ENCODE assay signal across 20 cellular contexts in the genomic region with DNA sequence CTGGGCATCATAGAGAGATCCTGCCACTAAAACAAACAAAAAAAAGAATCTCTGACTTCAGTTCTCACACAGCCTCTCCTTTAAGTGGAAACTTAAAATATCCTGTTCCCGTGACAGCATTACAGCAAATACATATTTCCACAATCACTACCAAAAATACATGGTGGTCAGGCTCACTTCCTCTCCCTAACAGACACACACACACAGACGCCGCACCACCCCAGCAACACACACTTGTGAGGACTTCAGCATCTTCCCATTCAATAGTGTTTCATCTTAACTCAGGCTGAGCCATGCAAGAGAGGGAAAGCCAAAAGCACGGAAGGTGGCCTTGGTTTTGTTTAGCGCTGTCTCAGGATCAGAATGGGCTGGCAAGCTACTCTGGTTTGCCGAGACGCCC. TPM values are rescaled to one million over a fixed set of nuclear protein-coding genes. Genes with fewer than 3 reads are reported as not detected.
A peak's percentile ranks its signal among the peaks of the same experiment; 100 is the strongest.
DNase-seq lines count a peak whose midpoint lies in the region; ATAC-seq, FAIRE-seq and TF ChIP-seq lines count a peak whose summit lies in the region.
"Had no signal": no experiment of that assay in that cellular context is flagged by ENCODE, and none has a peak within 500 bp of the region (broad histone marks: within the 10 kb centered on the region; RNA-seq: fewer than 3 reads in every experiment).

No MANE protein-coding gene starts in this region.

- in situ Hi-C loops in GM13977 (cut with MboI; ENCODE audit: low pct_unique_long_range_greater_than_20kb, low sequenced_read_pairs, unreplicated experiment) (no loop called here), GM12878 (cut with MboI) (no loop called here)

- SMC1A ChIA-PET in GM12878 (lab: Charles Lee; ENCODE audit: uncharacterized antibody, unreplicated experiment) = no interaction called here

- peak; percentile 52 for ATAC-seq in GM12878
- no peak for ATAC-seq in GM21526 (IDR thresholded peaks at IDR 0.05; ENCODE audit: low FRiP score, unreplicated experiment)
- no peak for ATAC-seq in lower lobe of right lung

- no peaks in the 10 kb centered on the region for H3K9me3 ChIP-seq in BLaER1 treated with 17β-estradiol and CSF1 and Interleukin-3, amounts not matched to agents 10 nM and 100 nM (replicated peaks in 1 of 11)
- H3K9me3 ChIP-seq in GM12878 (replicated peaks; ENCODE audit: control insufficient read depth, insufficient read depth, low read length) (no peaks in the 10 kb centered on the region), tibial artery (no peaks in the 10 kb centered on the region), lower lobe of right lung (no peaks in the 10 kb centered on the region)
- H3K9me3 ChIP-seq: heart right ventricle had no signal

- no peaks in the 10 kb centered on the region for H3K79me2 ChIP-seq in GM12878 (ENCODE audit: control insufficient read depth, insufficient read depth, low read length)

- TF ChIP-seq CTCF in GM13977 (IDR thresholded peaks at IDR 0.05; ENCODE audit: extremely low read depth, insufficient read depth, missing control alignments) (no peak), GM12878 (IDR thresholded peaks at IDR 0.05 in 2 of 3, conservative IDR thresholded peaks at IDR 0.05 in 1 of 3; ENCODE audit: control insufficient read depth in 2 of 3, extremely low read depth in 1 of 3, insufficient read depth in 1 of 3, low read depth in 3 of 3, low read length in 3 of 3) (no peak), tibial artery (IDR thresholded peaks at IDR 0.05) (no peak), lower lobe of right lung (IDR thresholded peaks at IDR 0.05) (no peak)

- RAD21 ChIA-PET in GM12878 (lab: Charles Lee; ENCODE audit: unreplicated experiment) = no interaction called here

- H3K4me1 ChIP-seq in BLaER1 treated with 17β-estradiol and CSF1 and Interleukin-3, amounts not matched to agents 10 nM and 100 nM = peaks cover 81 to 100% (median 100%) of the 10 kb centered on the region in 10 experiments
- H3K4me1 ChIP-seq in GM12878 (ENCODE audit: control insufficient read depth, insufficient read depth, low read length) (peaks cover 14% of the 10 kb centered on the region), tibial artery (no peaks in the 10 kb centered on the region), lower lobe of right lung (no peaks in the 10 kb centered on the region)

- FAIRE-seq in GM12878 (lab: Jason Lieb, UNC) = peak; percentile 80
- FAIRE-seq: astrocyte had no signal

- POLR2A ChIA-PET in GM12878 (lab: Charles Lee) = no interaction called here

- no peak for TF ChIP-seq RAD21 in GM12878 (IDR thresholded peaks at IDR 0.05; ENCODE audit: insufficient read depth, low read depth, low read length)

- CTCF ChIA-PET in GM12878 (lab: Yijun Ruan, JAX) = no interaction called here

- no TSS peak for BruUV-seq in GM12878 (replicated peaks; lab: Mats Ljungman, UMichigan)

- peaks cover 0 to 37% (median 0%) of the 10 kb centered on the region in 11 experiments; a peak in 2 of 22 replicates for H3K27me3 ChIP-seq in BLaER1 treated with 17β-estradiol and CSF1 and Interleukin-3, amounts not matched to agents 10 nM and 100 nM
- H3K27me3 ChIP-seq in GM12878 (replicated peaks in 1 of 2; ENCODE audit: control insufficient read depth in 2 of 2, insufficient read depth in 2 of 2, low read length in 1 of 2) (no peaks in the 10 kb centered on the region; a peak in 1 of 4 replicates), tibial artery (no peaks in the 10 kb centered on the region), lower lobe of right lung (ENCODE audit: low read depth) (no peaks in the 10 kb centered on the region)
- H3K27me3 ChIP-seq: heart right ventricle had no signal

- peak; percentile 57 for DNase-seq in GM13977 (ENCODE audit: low spot score)
- DNase-seq in Kasumi-1 (lab: John Stamatoyannopoulos, UW) = peak; percentile 76 to 83
- DNase-seq in GM12878 (ENCODE audit: low read depth, low spot score) = peak; percentile 16
- no peak for DNase-seq in NCI-H2107 (lab: John Stamatoyannopoulos, UW)
- DNase-seq in tibial artery = no peak
- no peak for DNase-seq in lower lobe of right lung
- DNase-seq: activated CD4-positive, alpha-beta T cell treated with anti-CD3 and anti-CD28 coated beads for 1 hour; activated CD8-positive, alpha-beta memory T cell treated with anti-CD3 and anti-CD28 coated beads, Interleukin-2, amount 50 U/mL, for 4 hours; activated naive CD4-positive, alpha-beta T cell; EL; GOT3; heart right ventricle; NCI-H1048; NCI-H2029 treated with DMSO at 0.1 percent for 48 hours; NCI-H524 had no signal

- peaks cover 0 to 27% (median 0%) of the 10 kb centered on the region in 11 experiments; a peak in 5 of 22 replicates for H4K20me1 ChIP-seq in BLaER1 treated with 17β-estradiol and CSF1 and Interleukin-3, amounts not matched to agents 10 nM and 100 nM
- no peaks in the 10 kb centered on the region for H4K20me1 ChIP-seq in GM12878 (ENCODE audit: control insufficient read depth, insufficient read depth)

- WGBS in GM12878 (ENCODE audit: insufficient coverage, insufficient replicate concordance, low lambda C conversion rate, missing lambda C conversion rate) = 19% methylated on average over 7 of the region's 7 CpGs

- H3K36me3 ChIP-seq in BLaER1 treated with 17β-estradiol and CSF1 and Interleukin-3, amounts not matched to agents 10 nM and 100 nM = no peaks in the 10 kb centered on the region
- H3K36me3 ChIP-seq in GM12878 (ENCODE audit: control insufficient read depth in 2 of 2, insufficient read depth in 2 of 2, low read length in 1 of 2) (no peaks in the 10 kb centered on the region), tibial artery (peaks cover 5 to 72% (median 41%) of the 10 kb centered on the region in 3 donors), lower lobe of right lung (peaks cover 25% of the 10 kb centered on the region)

- peak overlapping the region; percentile 85 to 98 (median 94) for H3K4me2 ChIP-seq in BLaER1 treated with 17β-estradiol and CSF1 and Interleukin-3, amounts not matched to agents 10 nM and 100 nM
- peak overlapping the region; percentile 56 for H3K4me2 ChIP-seq in GM12878 (ENCODE audit: control insufficient read depth, insufficient read depth)

- H3K9ac ChIP-seq in BLaER1 treated with 17β-estradiol and CSF1 and Interleukin-3, amounts not matched to agents 10 nM and 100 nM = peak overlapping the region in 9 of 11 experiments; percentile 35 to 65 (median 55); a peak in 17 of 22 replicates
- no peak overlapping the region for H3K9ac ChIP-seq in GM12878 (ENCODE audit: control insufficient read depth, insufficient read depth, low read length)

- peak overlapping the region in 10 of 11 experiments; percentile 39 to 84 (median 72); a peak in 20 of 22 replicates for H3K27ac ChIP-seq in BLaER1 treated with 17β-estradiol and CSF1 and Interleukin-3, amounts not matched to agents 10 nM and 100 nM
- H3K27ac ChIP-seq in GM12878 (ENCODE audit: control insufficient read depth, insufficient read depth) (no peak overlapping the region), tibial artery (no peak overlapping the region), lower lobe of right lung (no peak overlapping the region)
- H3K27ac ChIP-seq: heart right ventricle had no signal

- no peak overlapping the region; the same call in 1 of the 2 replicates for H2AFZ ChIP-seq in GM12878 (ENCODE audit: control insufficient read depth, low read depth, low read length)

- no peak for TF ChIP-seq EP300 in GM12878 (IDR thresholded peaks at IDR 0.05; ENCODE audit: borderline replicate concordance in 1 of 2, control insufficient read depth in 1 of 2, low read depth in 2 of 2, low read length in 2 of 2)

- peak overlapping the region in 8 of 10 experiments; percentile 8 to 52 (median 28); a peak in 12 of 20 replicates for H3K4me3 ChIP-seq in BLaER1 treated with 17β-estradiol and CSF1 and Interleukin-3, amounts not matched to agents 10 nM and 100 nM
- H3K4me3 ChIP-seq in GM12878 (no peak overlapping the region), tibial artery (no peak overlapping the region), lower lobe of right lung (no peak overlapping the region)
- H3K4me3 ChIP-seq: heart right ventricle, lung had no signal

- TF ChIP-seq POLR2A in GM12878 (IDR thresholded peaks at IDR 0.05; ENCODE audit: low read depth, low read length) = no peak

- intact Hi-C loops in GM12878 (cut with micrococcal nuclease; ENCODE audit: unreplicated experiment) = no loop called here
- intact Hi-C loops in tibial artery (cut with DNase I; ENCODE audit: low total_unique reads) = no loop called here
- intact Hi-C loops in lower lobe of right lung (cut with DNase I) = no loop called here

TF ChIP-seq in GM12878, 131 proteins besides CTCF, POLR2A, EP300 and RAD21 (continues in another document):
- TF ChIP-seq SMAD1 (IDR thresholded peaks at IDR 0.05; ENCODE audit: low read depth, partially characterized antibody) (no peak), TARDBP (IDR thresholded peaks at IDR 0.05; ENCODE audit: borderline replicate concordance) (no peak)

RNA-seq across cellular contexts. Expression of a gene that starts 21.9 kb away (rescaled TPM):
- 0.54 and 0.58 TPM in 2 replicates for total RNA-seq in GM12878 (2013; cell fraction: nucleolus; rRNA removed)
- total RNA-seq in GM12878 (2014; rRNA removed) (0.05 and 0.28 TPM in 2 replicates), GM12878 (2014; rRNA removed; fragmentation: Illumina TruSeq; extraction: Trizol) (0.04 and 0.09 TPM in 2 replicates), GM12878 (2021) (0.24 and 0.26 TPM in 2 replicates), lower lobe of right lung (4.1 TPM)
- 0.24 TPM for polyA plus RNA-seq in GM12878 (2011; ENCODE audit: low read depth)
- polyA plus RNA-seq in GM12878 (2011; rRNA removed) (0.31 and 0.59 TPM in 2 replicates), GM12878 (2014; fragmentation: Illumina TruSeq; extraction: Trizol) (0.03 TPM in 2 replicates), GM12878 (2014; fragmentation: Nextera tagmentation; extraction: Ambion mirVana) (under 1 TPM in 1 of 2 experiments, not detected in 1; 0.03 TPM), GM12878 (2014; rRNA removed) (0.36 and 1.0 TPM in 2 replicates), GM12878 (2016; fragmentation: Nextera tagmentation; extraction: Ambion mirVana) (under 1 TPM; 0.09 to 0.27 TPM)
- 0.28 and 0.69 TPM in 2 replicates for polyA plus RNA-seq in GM12878 (2011; cell fraction: cytosol; rRNA removed)
- 1.7 TPM in 2 replicates for polyA plus RNA-seq in GM12878 (2011; cell fraction: nucleus; rRNA removed)
- polyA plus RNA-seq in GM12878 (2012) = 0.24 and 0.38 TPM in 2 replicates
- 0.44 and 2.0 TPM in 2 replicates for polyA minus RNA-seq in GM12878 (2011; rRNA and poly(A)+ RNA removed)
- polyA minus RNA-seq in GM12878 (2011; cell fraction: cytosol; rRNA and poly(A)+ RNA removed) = 0.27 and 2.4 TPM in 2 replicates
- 0.73 and 1.1 TPM in 2 replicates for polyA minus RNA-seq in GM12878 (2011; cell fraction: nucleus; rRNA and poly(A)+ RNA removed)
- polyA plus RNA-seq: IgD-negative memory B cell had no signal

Comparison
In these comparisons a context has a peak if more than half of its experiments do, and no peak if none do; other contexts are left out.
1. H3K27ac ChIP-seq: peak in BLaER1 treated with 17β-estradiol and CSF1 and Interleukin-3, amounts not matched to agents 10 nM and 100 nM (10 of 11); none in GM12878 (single experiment), tibial artery (0 of 2) and lower lobe of right lung (single experiment).
2. H3K4me3 ChIP-seq: peak in BLaER1 treated with 17β-estradiol and CSF1 and Interleukin-3, amounts not matched to agents 10 nM and 100 nM (8 of 10); none in GM12878 (single experiment), tibial artery (0 of 2) and lower lobe of right lung (single experiment).
3. DNase-seq: peak in GM13977 (single experiment), Kasumi-1 (2 of 2) and GM12878 (single experiment); none in NCI-H2107 (single experiment), tibial artery (0 of 2) and lower lobe of right lung (single experiment).